8 cellular contexts compared by ENCODE assay signal in genomic region chr15:67945951-67946700, GRCh38.
A peak's percentile ranks its signal among the peaks of the same experiment; 100 is the strongest.
DNase-seq lines count a peak whose midpoint lies in the region; ATAC-seq and TF ChIP-seq lines count a peak whose summit lies in the region.

No MANE protein-coding gene starts in this region.

- no TSS peak for BruUV-seq in Panc1 (replicated peaks; lab: Mats Ljungman, UMichigan)

- H3K4me3 ChIP-seq in GM12864 (ENCODE audit: low read depth, low read length), result peak overlapping the region; percentile 46
- no peak overlapping the region for H3K4me3 ChIP-seq in Panc1 (ENCODE audit: low read depth in 2 of 2, low read length in 2 of 2)
- no peak overlapping the region for H3K4me3 ChIP-seq in prostate gland

- intact Hi-C loops in Panc1 (cut with micrococcal nuclease; ENCODE audit: unreplicated experiment), result no loop called here
- intact Hi-C loops in prostate gland (cut with DNase I), result no loop called here

- H3K27me3 ChIP-seq in Panc1 (ENCODE audit: control insufficient read depth, insufficient read depth, low read length) (no peaks in the 10 kb centered on the region), prostate gland (replicated peaks; ENCODE audit: insufficient read depth) (no peaks in the 10 kb centered on the region)

- H3K4me1 ChIP-seq in Panc1 (ENCODE audit: control insufficient read depth, insufficient read depth, low read length) (peaks cover 42% of the 10 kb centered on the region), prostate gland (replicated peaks) (peaks cover 3% of the 10 kb centered on the region)

- H3K27ac ChIP-seq in Panc1 (ENCODE audit: low read length) (peak overlapping the region; percentile 82), prostate gland (peak overlapping the region; percentile 56 to 71)

- no peak for TF ChIP-seq CTCF in GM12864 (IDR thresholded peaks at IDR 0.05; ENCODE audit: low read depth, low read length, missing control alignments)
- TF ChIP-seq CTCF in Panc1 (IDR thresholded peaks at IDR 0.05), result no peak
- no peak for TF ChIP-seq CTCF in prostate gland (IDR thresholded peaks at IDR 0.05)

- H3K9me3 ChIP-seq in Panc1 (ENCODE audit: control insufficient read depth, insufficient read depth, low read depth, low read length), result no peaks in the 10 kb centered on the region
- H3K9me3 ChIP-seq in prostate gland, result no peaks in the 10 kb centered on the region

- WGBS in prostate gland, result 42% methylated on average over 6 of the region's 6 CpGs

- CTCF ChIA-PET in Panc1 (lab: Charles Lee), result interaction anchor here (0.6 kb wide), 1 partner anchor 17 kb away, joined by 4 read pairs; no protein-coding TSS in a partner anchor

- DNase-seq in GM12864 (ENCODE audit: low read depth) (no peak), Panc1 (ENCODE audit: low read depth, low spot score) (no peak), fibroblast of gingiva (ENCODE audit: low read depth) (peak; percentile 37), prostate gland (ENCODE audit: low spot score) (peak; percentile 30), NCI-H1694 (lab: John Stamatoyannopoulos, UW) (no peak), GOT3 (lab: John Stamatoyannopoulos, UW) (no peak)

- POLR2A ChIA-PET in Panc1 (lab: Charles Lee), result interaction anchor here (0.5 to 1.4 kb wide), 3 partner anchors 22 to 108 kb away, joined by 3 read pairs; no protein-coding TSS in a partner anchor

- H3K36me3 ChIP-seq in Panc1 (ENCODE audit: control insufficient read depth, insufficient read depth, low read length) (no peaks in the 10 kb centered on the region), prostate gland (no peaks in the 10 kb centered on the region)

- peak; percentile 87 for ATAC-seq in Panc1
- no peak for ATAC-seq in HG02938 (IDR thresholded peaks at IDR 0.05; ENCODE audit: unreplicated experiment)
- ATAC-seq in GM21423 (IDR thresholded peaks at IDR 0.05; ENCODE audit: unreplicated experiment), result no peak

- no peak for TF ChIP-seq POLR2A in prostate gland (IDR thresholded peaks at IDR 0.05)

- in situ Hi-C loops in Panc1 (cut with HindIII; ENCODE audit: low pct_unique_long_range_greater_than_20kb, low sequenced_read_pairs), result no loop called here

Comparison
In these comparisons a context has a peak if more than half of its experiments do, and no peak if none do; other contexts are left out.
1. DNase-seq: peak in fibroblast of gingiva (single experiment) and prostate gland (single experiment); none in GM12864 (single experiment), Panc1 (single experiment), NCI-H1694 (single experiment) and GOT3 (single experiment).